ENCODE assay signal across 2 cellular contexts in the genomic region with DNA sequence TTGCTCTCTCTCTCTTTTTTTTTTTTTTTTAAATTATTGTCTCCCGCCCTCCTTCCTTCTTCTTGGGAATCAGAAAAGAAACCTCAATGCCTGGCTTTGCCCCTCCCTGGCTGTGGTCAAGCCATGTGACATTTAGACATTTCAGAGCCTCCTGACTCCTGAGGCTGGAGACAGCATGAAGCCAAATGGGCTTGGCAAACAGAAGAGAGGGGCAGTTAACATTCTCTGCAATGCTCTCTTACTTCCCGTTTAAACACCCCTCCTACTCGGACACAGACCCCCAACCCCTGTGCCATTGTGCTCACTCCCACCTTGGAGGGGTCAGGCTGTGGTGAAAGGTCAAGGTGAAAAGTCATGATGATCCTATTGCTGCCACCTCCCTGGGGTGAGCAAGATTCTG.
A peak's percentile ranks its signal among the peaks of the same experiment; 100 is the strongest.
TF ChIP-seq lines count a peak whose summit lies in the region.

No MANE protein-coding gene starts in this region.

TF ChIP-seq in Ishikawa, 13 proteins besides CTCF, POLR2A, EP300 and RAD21:
- TF ChIP-seq, protein P1, sequence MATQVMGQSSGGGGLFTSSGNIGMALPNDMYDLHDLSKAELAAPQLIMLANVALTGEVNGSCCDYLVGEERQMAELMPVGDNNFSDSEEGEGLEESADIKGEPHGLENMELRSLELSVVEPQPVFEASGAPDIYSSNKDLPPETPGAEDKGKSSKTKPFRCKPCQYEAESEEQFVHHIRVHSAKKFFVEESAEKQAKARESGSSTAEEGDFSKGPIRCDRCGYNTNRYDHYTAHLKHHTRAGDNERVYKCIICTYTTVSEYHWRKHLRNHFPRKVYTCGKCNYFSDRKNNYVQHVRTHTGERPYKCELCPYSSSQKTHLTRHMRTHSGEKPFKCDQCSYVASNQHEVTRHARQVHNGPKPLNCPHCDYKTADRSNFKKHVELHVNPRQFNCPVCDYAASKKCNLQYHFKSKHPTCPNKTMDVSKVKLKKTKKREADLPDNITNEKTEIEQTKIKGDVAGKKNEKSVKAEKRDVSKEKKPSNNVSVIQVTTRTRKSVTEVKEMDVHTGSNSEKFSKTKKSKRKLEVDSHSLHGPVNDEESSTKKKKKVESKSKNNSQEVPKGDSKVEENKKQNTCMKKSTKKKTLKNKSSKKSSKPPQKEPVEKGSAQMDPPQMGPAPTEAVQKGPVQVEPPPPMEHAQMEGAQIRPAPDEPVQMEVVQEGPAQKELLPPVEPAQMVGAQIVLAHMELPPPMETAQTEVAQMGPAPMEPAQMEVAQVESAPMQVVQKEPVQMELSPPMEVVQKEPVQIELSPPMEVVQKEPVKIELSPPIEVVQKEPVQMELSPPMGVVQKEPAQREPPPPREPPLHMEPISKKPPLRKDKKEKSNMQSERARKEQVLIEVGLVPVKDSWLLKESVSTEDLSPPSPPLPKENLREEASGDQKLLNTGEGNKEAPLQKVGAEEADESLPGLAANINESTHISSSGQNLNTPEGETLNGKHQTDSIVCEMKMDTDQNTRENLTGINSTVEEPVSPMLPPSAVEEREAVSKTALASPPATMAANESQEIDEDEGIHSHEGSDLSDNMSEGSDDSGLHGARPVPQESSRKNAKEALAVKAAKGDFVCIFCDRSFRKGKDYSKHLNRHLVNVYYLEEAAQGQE (IDR thresholded peaks at IDR 0.05; ENCODE audit: low read depth) = no peak
- TF ChIP-seq, protein P2, sequence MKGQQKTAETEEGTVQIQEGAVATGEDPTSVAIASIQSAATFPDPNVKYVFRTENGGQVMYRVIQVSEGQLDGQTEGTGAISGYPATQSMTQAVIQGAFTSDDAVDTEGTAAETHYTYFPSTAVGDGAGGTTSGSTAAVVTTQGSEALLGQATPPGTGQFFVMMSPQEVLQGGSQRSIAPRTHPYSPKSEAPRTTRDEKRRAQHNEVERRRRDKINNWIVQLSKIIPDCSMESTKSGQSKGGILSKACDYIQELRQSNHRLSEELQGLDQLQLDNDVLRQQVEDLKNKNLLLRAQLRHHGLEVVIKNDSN (IDR thresholded peaks at IDR 0.05) = peak; percentile 47; the same call in 1 of the 2 replicates
- no peak for TF ChIP-seq YY1 (IDR thresholded peaks at IDR 0.05; ENCODE audit: low read depth)

TF ChIP-seq in K562, 482 proteins besides CTCF, POLR2A, EP300 and RAD21 (continued from another document):
- no peak for TF ChIP-seq NR2C2 (CRISPR knock-in tag; IDR thresholded peaks at IDR 0.05)
- TF ChIP-seq NR2C2 (tag; IDR thresholded peaks at IDR 0.05) = 0 out of 2 replicates have a peak, but pooled peaks have one; percentile 18
- peak; percentile 62 for TF ChIP-seq ESRRA (IDR thresholded peaks at IDR 0.05; ENCODE audit: borderline replicate concordance, low read depth)
